ENCODE assay signal across 1 cellular context in the genomic region with DNA sequence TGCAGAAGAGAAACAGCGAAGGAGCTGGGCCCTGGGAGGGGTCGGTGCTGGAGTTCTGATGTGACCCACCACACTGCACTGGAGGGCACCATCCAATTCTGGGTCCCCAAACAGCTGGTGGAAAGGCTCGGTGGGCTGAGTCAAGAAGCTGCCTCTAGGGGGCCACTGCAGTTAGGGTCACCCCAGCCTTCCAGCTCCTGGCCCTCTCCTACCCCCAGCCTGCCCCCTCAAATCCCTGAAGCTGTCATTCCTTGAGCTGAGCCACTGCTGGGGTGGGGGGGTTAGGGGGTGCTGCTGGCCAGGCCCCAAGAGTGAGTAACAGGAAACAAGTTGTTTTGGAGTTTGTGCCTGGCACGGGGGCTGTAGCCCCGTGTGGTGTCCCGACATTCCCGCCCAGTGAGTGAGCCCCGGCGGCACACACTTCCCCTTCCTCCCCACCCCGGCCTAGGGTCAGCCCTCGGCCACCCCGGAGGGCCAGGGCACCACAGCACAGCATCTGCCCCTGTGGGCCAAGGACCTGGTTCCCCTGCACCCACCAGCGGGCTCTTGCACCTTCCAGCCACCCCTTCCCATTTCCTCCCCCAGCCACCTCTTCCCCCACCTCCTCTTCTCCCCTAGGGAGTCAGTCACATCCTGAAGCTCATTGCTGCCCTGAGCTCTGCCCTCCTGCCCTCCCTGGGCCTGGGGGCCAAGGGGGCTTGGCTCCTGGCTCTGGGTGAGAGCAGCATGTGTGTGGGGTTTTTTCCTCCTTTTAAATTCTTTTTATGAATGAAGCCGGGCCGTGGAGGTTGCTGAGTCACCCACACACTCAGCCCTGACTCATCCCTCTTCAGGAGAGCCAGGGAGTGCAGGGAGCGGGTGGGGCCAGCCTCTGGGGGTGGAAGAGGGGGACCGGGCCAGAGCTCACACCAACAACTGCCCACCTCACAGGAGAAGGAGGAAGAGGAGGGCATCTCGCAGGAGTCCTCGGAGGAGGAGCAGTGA.
TF ChIP-seq lines count a peak whose summit lies in the region.

No MANE protein-coding gene starts in this region.

TF ChIP-seq in K562, 482 proteins besides CTCF, POLR2A, EP300 and RAD21 (continued from another document and continues in another):
- TF ChIP-seq POU5F1 (IDR thresholded peaks at IDR 0.05; ENCODE audit: borderline replicate concordance, low read depth, low read length, partially characterized antibody) = no peak
- no peak for TF ChIP-seq FOXA1 (IDR thresholded peaks at IDR 0.05; ENCODE audit: borderline replicate concordance)
- TF ChIP-seq MTA1 (IDR thresholded peaks at IDR 0.05; ENCODE audit: borderline replicate concordance) = 0 out of 2 replicates have a peak, but pooled peaks have one; percentile 30
- no peak for TF ChIP-seq PHF20 (IDR thresholded peaks at IDR 0.05; ENCODE audit: partially characterized antibody)
- TF ChIP-seq LCOR (CRISPR knock-in tag; IDR thresholded peaks at IDR 0.05) = no peak
- TF ChIP-seq EP400 (IDR thresholded peaks at IDR 0.05) = no peak
- TF ChIP-seq, protein P1, sequence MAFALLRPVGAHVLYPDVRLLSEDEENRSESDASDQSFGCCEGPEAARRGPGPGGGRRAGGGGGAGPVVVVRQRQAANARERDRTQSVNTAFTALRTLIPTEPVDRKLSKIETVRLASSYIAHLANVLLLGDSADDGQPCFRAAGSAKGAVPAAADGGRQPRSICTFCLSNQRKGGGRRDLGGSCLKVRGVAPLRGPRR (CRISPR knock-in tag; IDR thresholded peaks at IDR 0.05) = no peak
- TF ChIP-seq SREBF1 (IDR thresholded peaks at IDR 0.05; ENCODE audit: borderline replicate concordance, low read depth, low read length) = no peak
- no peak for TF ChIP-seq TSC22D4 (tag; IDR thresholded peaks at IDR 0.05)
- no peak for TF ChIP-seq NRF1 (conservative IDR thresholded peaks at IDR 0.05 in 1 of 2, IDR thresholded peaks at IDR 0.05 in 1 of 2)
- TF ChIP-seq CBX1 (IDR thresholded peaks at IDR 0.05; ENCODE audit: low read depth) = no peak; the same call in 1 of the 2 replicates
- no peak for TF ChIP-seq XRCC4 (IDR thresholded peaks at IDR 0.05; ENCODE audit: extremely low read depth, insufficient read depth, insufficient read length)
- TF ChIP-seq ZNF695 (CRISPR knock-in tag; IDR thresholded peaks at IDR 0.05) = no peak
- TF ChIP-seq BRD9 (IDR thresholded peaks at IDR 0.05; ENCODE audit: low read depth, partially characterized antibody) = peak; percentile 27
- TF ChIP-seq TEAD2 (tag; IDR thresholded peaks at IDR 0.05) = no peak
- TF ChIP-seq HNRNPLL (IDR thresholded peaks at IDR 0.05; ENCODE audit: low read depth, low read length, poor library complexity, severe bottlenecking) = no peak
- no peak for TF ChIP-seq PURB (CRISPR knock-in tag; IDR thresholded peaks at IDR 0.05; ENCODE audit: low read depth)
- no peak for TF ChIP-seq NR2F6 (CRISPR knock-in tag; IDR thresholded peaks at IDR 0.05)
- TF ChIP-seq ZEB2 (IDR thresholded peaks at IDR 0.05) = no peak
- TF ChIP-seq, protein P2, sequence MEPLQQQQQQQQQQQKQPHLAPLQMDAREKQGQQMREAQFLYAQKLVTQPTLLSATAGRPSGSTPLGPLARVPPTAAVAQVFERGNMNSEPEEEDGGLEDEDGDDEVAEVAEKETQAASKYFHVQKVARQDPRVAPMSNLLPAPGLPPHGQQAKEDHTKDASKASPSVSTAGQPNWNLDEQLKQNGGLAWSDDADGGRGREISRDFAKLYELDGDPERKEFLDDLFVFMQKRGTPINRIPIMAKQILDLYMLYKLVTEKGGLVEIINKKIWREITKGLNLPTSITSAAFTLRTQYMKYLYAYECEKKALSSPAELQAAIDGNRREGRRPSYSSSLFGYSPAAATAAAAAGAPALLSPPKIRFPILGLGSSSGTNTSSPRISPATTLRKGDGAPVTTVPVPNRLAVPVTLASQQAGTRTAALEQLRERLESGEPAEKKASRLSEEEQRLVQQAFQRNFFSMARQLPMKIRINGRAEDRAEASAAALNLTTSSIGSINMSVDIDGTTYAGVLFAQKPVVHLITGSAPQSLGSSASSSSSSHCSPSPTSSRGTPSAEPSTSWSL (CRISPR knock-in tag; IDR thresholded peaks at IDR 0.05; ENCODE audit: borderline replicate concordance) = no peak
- TF ChIP-seq KDM1A (IDR thresholded peaks at IDR 0.05) = no peak
- no peak for TF ChIP-seq NCOA2 (IDR thresholded peaks at IDR 0.05; ENCODE audit: partially characterized antibody in 2 of 2)
- no peak for TF ChIP-seq TBL1XR1 (IDR thresholded peaks at IDR 0.05; ENCODE audit: low read length in 2 of 2)
- peak; percentile 62; the same call in 1 of the 2 replicates for TF ChIP-seq ZNF282 (CRISPR knock-in tag; IDR thresholded peaks at IDR 0.05)
- TF ChIP-seq NCOA1 (IDR thresholded peaks at IDR 0.05; ENCODE audit: low read depth) = no peak
- TF ChIP-seq RUNX1 (IDR thresholded peaks at IDR 0.05; ENCODE audit: low read depth) = no peak
- TF ChIP-seq MAFK (IDR thresholded peaks at IDR 0.05; ENCODE audit: low read length) = peak; percentile 92
- TF ChIP-seq LARP7 (IDR thresholded peaks at IDR 0.05) = no peak
- peak; percentile 40 for TF ChIP-seq HMGN3 (IDR thresholded peaks at IDR 0.05; ENCODE audit: borderline replicate concordance, extremely low read depth, insufficient read length, low read depth, low read length)
- TF ChIP-seq BACH1 (tag; IDR thresholded peaks at IDR 0.05) = peak; percentile 96
- TF ChIP-seq GABPB2 (CRISPR knock-in tag; conservative IDR thresholded peaks at IDR 0.05) = no peak
- no peak for TF ChIP-seq WHSC1 (IDR thresholded peaks at IDR 0.05; ENCODE audit: low read length)
- no peak for TF ChIP-seq CBX3 (IDR thresholded peaks at IDR 0.05; ENCODE audit: borderline replicate concordance in 1 of 2, low read length in 2 of 2)
- TF ChIP-seq ILK (tag; IDR thresholded peaks at IDR 0.05; ENCODE audit: borderline replicate concordance, low read depth) = no peak
- TF ChIP-seq, protein P3, sequence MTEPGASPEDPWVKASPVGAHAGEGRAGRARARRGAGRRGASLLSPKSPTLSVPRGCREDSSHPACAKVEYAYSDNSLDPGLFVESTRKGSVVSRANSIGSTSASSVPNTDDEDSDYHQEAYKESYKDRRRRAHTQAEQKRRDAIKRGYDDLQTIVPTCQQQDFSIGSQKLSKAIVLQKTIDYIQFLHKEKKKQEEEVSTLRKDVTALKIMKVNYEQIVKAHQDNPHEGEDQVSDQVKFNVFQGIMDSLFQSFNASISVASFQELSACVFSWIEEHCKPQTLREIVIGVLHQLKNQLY (CRISPR knock-in tag; conservative IDR thresholded peaks at IDR 0.05) = no peak
- TF ChIP-seq ZNF253 (CRISPR knock-in tag; conservative IDR thresholded peaks at IDR 0.05) = no peak
- TF ChIP-seq ZNF3 (CRISPR knock-in tag; IDR thresholded peaks at IDR 0.05) = no peak
- TF ChIP-seq, protein P4, sequence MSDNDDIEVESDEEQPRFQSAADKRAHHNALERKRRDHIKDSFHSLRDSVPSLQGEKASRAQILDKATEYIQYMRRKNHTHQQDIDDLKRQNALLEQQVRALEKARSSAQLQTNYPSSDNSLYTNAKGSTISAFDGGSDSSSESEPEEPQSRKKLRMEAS (CRISPR knock-in tag; IDR thresholded peaks at IDR 0.05) = peak; percentile 44; the same call in 1 of the 2 replicates
- peak; percentile 90 for TF ChIP-seq EGR1 (conservative IDR thresholded peaks at IDR 0.05)
- TF ChIP-seq, protein P5, sequence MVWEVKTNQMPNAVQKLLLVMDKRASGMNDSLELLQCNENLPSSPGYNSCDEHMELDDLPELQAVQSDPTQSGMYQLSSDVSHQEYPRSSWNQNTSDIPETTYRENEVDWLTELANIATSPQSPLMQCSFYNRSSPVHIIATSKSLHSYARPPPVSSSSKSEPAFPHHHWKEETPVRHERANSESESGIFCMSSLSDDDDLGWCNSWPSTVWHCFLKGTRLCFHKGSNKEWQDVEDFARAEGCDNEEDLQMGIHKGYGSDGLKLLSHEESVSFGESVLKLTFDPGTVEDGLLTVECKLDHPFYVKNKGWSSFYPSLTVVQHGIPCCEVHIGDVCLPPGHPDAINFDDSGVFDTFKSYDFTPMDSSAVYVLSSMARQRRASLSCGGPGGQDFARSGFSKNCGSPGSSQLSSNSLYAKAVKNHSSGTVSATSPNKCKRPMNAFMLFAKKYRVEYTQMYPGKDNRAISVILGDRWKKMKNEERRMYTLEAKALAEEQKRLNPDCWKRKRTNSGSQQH (CRISPR knock-in tag; IDR thresholded peaks at IDR 0.05) = peak; percentile 86
- TF ChIP-seq, protein P6, sequence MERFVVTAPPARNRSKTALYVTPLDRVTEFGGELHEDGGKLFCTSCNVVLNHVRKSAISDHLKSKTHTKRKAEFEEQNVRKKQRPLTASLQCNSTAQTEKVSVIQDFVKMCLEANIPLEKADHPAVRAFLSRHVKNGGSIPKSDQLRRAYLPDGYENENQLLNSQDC (CRISPR knock-in tag; IDR thresholded peaks at IDR 0.05) = no peak
- TF ChIP-seq CREBBP (IDR thresholded peaks at IDR 0.05; ENCODE audit: low read depth, low read length) = no peak
- TF ChIP-seq, protein P7, sequence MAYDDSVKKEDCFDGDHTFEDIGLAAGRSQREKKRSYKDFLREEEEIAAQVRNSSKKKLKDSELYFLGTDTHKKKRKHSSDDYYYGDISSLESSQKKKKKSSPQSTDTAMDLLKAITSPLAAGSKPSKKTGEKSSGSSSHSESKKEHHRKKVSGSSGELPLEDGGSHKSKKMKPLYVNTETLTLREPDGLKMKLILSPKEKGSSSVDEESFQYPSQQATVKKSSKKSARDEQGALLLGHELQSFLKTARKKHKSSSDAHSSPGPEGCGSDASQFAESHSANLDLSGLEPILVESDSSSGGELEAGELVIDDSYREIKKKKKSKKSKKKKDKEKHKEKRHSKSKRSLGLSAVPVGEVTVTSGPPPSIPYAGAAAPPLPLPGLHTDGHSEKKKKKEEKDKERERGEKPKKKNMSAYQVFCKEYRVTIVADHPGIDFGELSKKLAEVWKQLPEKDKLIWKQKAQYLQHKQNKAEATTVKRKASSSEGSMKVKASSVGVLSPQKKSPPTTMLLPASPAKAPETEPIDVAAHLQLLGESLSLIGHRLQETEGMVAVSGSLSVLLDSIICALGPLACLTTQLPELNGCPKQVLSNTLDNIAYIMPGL (CRISPR knock-in tag; IDR thresholded peaks at IDR 0.05) = no peak
- no peak for TF ChIP-seq TCF3 (CRISPR knock-in tag; IDR thresholded peaks at IDR 0.05)
- TF ChIP-seq, protein P8, sequence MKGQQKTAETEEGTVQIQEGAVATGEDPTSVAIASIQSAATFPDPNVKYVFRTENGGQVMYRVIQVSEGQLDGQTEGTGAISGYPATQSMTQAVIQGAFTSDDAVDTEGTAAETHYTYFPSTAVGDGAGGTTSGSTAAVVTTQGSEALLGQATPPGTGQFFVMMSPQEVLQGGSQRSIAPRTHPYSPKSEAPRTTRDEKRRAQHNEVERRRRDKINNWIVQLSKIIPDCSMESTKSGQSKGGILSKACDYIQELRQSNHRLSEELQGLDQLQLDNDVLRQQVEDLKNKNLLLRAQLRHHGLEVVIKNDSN (CRISPR knock-in tag; IDR thresholded peaks at IDR 0.05) = no peak
- no peak for TF ChIP-seq NFIX (CRISPR knock-in tag; IDR thresholded peaks at IDR 0.05; ENCODE audit: low read depth)
- no peak for TF ChIP-seq GTF2E2 (tag; IDR thresholded peaks at IDR 0.05)
- no peak for TF ChIP-seq PHB2 (IDR thresholded peaks at IDR 0.05; ENCODE audit: low read depth)
- TF ChIP-seq ERF (CRISPR knock-in tag; IDR thresholded peaks at IDR 0.05) = peak; percentile 30; the same call in 1 of the 2 replicates
- TF ChIP-seq, protein P9, sequence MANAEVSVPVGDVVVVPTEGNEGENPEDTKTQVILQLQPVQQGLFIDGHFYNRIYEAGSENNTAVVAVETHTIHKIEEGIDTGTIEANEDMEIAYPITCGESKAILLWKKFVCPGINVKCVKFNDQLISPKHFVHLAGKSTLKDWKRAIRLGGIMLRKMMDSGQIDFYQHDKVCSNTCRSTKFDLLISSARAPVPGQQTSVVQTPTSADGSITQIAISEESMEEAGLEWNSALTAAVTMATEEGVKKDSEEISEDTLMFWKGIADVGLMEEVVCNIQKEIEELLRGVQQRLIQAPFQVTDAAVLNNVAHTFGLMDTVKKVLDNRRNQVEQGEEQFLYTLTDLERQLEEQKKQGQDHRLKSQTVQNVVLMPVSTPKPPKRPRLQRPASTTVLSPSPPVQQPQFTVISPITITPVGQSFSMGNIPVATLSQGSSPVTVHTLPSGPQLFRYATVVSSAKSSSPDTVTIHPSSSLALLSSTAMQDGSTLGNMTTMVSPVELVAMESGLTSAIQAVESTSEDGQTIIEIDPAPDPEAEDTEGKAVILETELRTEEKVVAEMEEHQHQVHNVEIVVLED (CRISPR knock-in tag; IDR thresholded peaks at IDR 0.05) = no peak
- TF ChIP-seq POLR2H (tag; IDR thresholded peaks at IDR 0.05; ENCODE audit: low read depth) = no peak
- TF ChIP-seq, protein P10, sequence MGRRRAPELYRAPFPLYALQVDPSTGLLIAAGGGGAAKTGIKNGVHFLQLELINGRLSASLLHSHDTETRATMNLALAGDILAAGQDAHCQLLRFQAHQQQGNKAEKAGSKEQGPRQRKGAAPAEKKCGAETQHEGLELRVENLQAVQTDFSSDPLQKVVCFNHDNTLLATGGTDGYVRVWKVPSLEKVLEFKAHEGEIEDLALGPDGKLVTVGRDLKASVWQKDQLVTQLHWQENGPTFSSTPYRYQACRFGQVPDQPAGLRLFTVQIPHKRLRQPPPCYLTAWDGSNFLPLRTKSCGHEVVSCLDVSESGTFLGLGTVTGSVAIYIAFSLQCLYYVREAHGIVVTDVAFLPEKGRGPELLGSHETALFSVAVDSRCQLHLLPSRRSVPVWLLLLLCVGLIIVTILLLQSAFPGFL (CRISPR knock-in tag; IDR thresholded peaks at IDR 0.05) = no peak
- peak; percentile 99 for TF ChIP-seq FOSL1 (tag; conservative IDR thresholded peaks at IDR 0.05)
- TF ChIP-seq, protein P11, sequence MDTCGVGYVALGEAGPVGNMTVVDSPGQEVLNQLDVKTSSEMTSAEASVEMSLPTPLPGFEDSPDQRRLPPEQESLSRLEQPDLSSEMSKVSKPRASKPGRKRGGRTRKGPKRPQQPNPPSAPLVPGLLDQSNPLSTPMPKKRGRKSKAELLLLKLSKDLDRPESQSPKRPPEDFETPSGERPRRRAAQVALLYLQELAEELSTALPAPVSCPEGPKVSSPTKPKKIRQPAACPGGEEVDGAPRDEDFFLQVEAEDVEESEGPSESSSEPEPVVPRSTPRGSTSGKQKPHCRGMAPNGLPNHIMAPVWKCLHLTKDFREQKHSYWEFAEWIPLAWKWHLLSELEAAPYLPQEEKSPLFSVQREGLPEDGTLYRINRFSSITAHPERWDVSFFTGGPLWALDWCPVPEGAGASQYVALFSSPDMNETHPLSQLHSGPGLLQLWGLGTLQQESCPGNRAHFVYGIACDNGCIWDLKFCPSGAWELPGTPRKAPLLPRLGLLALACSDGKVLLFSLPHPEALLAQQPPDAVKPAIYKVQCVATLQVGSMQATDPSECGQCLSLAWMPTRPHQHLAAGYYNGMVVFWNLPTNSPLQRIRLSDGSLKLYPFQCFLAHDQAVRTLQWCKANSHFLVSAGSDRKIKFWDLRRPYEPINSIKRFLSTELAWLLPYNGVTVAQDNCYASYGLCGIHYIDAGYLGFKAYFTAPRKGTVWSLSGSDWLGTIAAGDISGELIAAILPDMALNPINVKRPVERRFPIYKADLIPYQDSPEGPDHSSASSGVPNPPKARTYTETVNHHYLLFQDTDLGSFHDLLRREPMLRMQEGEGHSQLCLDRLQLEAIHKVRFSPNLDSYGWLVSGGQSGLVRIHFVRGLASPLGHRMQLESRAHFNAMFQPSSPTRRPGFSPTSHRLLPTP (IDR thresholded peaks at IDR 0.05; ENCODE audit: borderline replicate concordance, extremely low read depth, insufficient read length) = no peak
- TF ChIP-seq RBM17 (IDR thresholded peaks at IDR 0.05; ENCODE audit: borderline replicate concordance, low read depth, low read length) = no peak
- TF ChIP-seq SMAD4 (CRISPR knock-in tag; conservative IDR thresholded peaks at IDR 0.05) = no peak
- TF ChIP-seq ILF3 (IDR thresholded peaks at IDR 0.05; ENCODE audit: borderline replicate concordance) = no peak; the same call in 1 of the 2 replicates
- no peak for TF ChIP-seq PTBP1 (IDR thresholded peaks at IDR 0.05; ENCODE audit: low read depth, low read length)
- no peak for TF ChIP-seq HDGF (IDR thresholded peaks at IDR 0.05)
- TF ChIP-seq FOXP1 (CRISPR knock-in tag; IDR thresholded peaks at IDR 0.05) = no peak
